In genomic region chr12:104533134-104533533, GRCh38 we compare ENCODE assay signal across 18 cellular contexts.
"Had no signal": no experiment of that assay in that cellular context is flagged by ENCODE, and none has a peak within 500 bp of the region (broad histone marks: within the 10 kb centered on the region; RNA-seq: fewer than 3 reads in every experiment).

No MANE protein-coding gene starts in this region.

- H3K4me1 ChIP-seq: ascending aorta, esophagus muscularis mucosa had no signal

- H3K27me3 ChIP-seq: ascending aorta, cardiac muscle cell, esophagus muscularis mucosa, sigmoid colon, spleen, stomach, upper lobe of right lung had no signal

- H3K27ac Mint-ChIP-seq: activated CD4-positive, alpha-beta memory T cell treated with anti-CD3 and anti-CD28 coated beads, Interleukin-2, amount 10 ng/mL, durations not matched to agents 7 days and 5 days; activated naive CD4-positive, alpha-beta T cell treated with anti-CD3 and anti-CD28 coated beads for 36 hours; nephron progenitor cell; WTC11 had no signal

- H3K4me3 Mint-ChIP-seq: activated CD4-positive, alpha-beta memory T cell treated with anti-CD3 and anti-CD28 coated beads, Interleukin-2, amount 10 ng/mL, durations not matched to agents 7 days and 5 days; activated naive CD4-positive, alpha-beta T cell treated with anti-CD3 and anti-CD28 coated beads for 36 hours; nephron progenitor cell; WTC11 had no signal

- H3K27me3 Mint-ChIP-seq: activated CD4-positive, alpha-beta memory T cell treated with anti-CD3 and anti-CD28 coated beads, Interleukin-2, amount 10 ng/mL, durations not matched to agents 7 days and 5 days had no signal

- ATAC-seq: left ventricle myocardium superior, upper lobe of right lung, WTC11 had no signal

- H3K27ac ChIP-seq: ascending aorta, cardiac muscle cell, coronary artery, esophagus muscularis mucosa, sigmoid colon, spleen, stomach, thoracic aorta, upper lobe of right lung had no signal

- H3K9me3 Mint-ChIP-seq: activated CD4-positive, alpha-beta memory T cell treated with anti-CD3 and anti-CD28 coated beads, Interleukin-2, amount 10 ng/mL, durations not matched to agents 7 days and 5 days; activated naive CD4-positive, alpha-beta T cell treated with anti-CD3 and anti-CD28 coated beads for 36 hours had no signal

- DNase-seq: activated CD4-positive, alpha-beta memory T cell treated with anti-CD3 and anti-CD28 coated beads, Interleukin-2, amount 10 ng/mL, durations not matched to agents 7 days and 5 days; activated CD4-positive, alpha-beta T cell treated with anti-CD3 and anti-CD28 coated beads for 4 hours; activated naive CD4-positive, alpha-beta T cell treated with anti-CD3 and anti-CD28 coated beads for 36 hours; kidney glomerular epithelial cell; left ventricle myocardium superior; nephron progenitor cell; sigmoid colon; spleen; stomach; T-helper 2 cell; upper lobe of right lung had no signal

- H3K36me3 ChIP-seq: ascending aorta, cardiac muscle cell, esophagus muscularis mucosa, sigmoid colon, spleen, stomach, thoracic aorta, upper lobe of right lung had no signal

- FAIRE-seq: TTC549 had no signal

- H3K9me3 ChIP-seq: ascending aorta, esophagus muscularis mucosa, sigmoid colon, stomach, thoracic aorta, upper lobe of right lung had no signal

- H3K4me3 ChIP-seq: ascending aorta, cardiac muscle cell, coronary artery, esophagus muscularis mucosa, sigmoid colon, spleen, stomach, thoracic aorta, upper lobe of right lung had no signal
